11 cellular contexts compared by ENCODE assay signal in genomic region chr2:10844083-10844482, GRCh38. TPM values are rescaled to one million over a fixed set of nuclear protein-coding genes. Genes with fewer than 3 reads are reported as not detected.
DNase-seq lines count a peak whose midpoint lies in the region; ATAC-seq, FAIRE-seq and TF ChIP-seq lines count a peak whose summit lies in the region.
"Had no signal": no experiment of that assay in that cellular context is flagged by ENCODE, and none has a peak within 500 bp of the region (broad histone marks: within the 10 kb centered on the region; RNA-seq: fewer than 3 reads in every experiment).

No MANE protein-coding gene starts in this region.

- H3K9me3 ChIP-seq in endothelial cell of umbilical vein (replicated peaks; ENCODE audit: control insufficient read depth, insufficient read depth, low read length) (no peaks in the 10 kb centered on the region), lung (ENCODE audit: control insufficient read depth in 2 of 2, insufficient read depth in 1 of 2, low read length in 1 of 2) (peaks cover 0 to 23% of the 10 kb centered on the region in 2 donors)

- FAIRE-seq in endothelial cell of umbilical vein (lab: Jason Lieb, UNC): no peak

- DNase-seq in Ammon's horn (ENCODE audit: low spot score) (peak; percentile 80), NCI-H345 treated with DMSO at 0.1 percent for 48 hours (lab: John Stamatoyannopoulos, UW; ENCODE audit: unreplicated experiment) (peak; percentile 95), endothelial cell of umbilical vein (ENCODE audit: low read depth, low spot score) (peak; percentile 10), lung (ENCODE audit: low spot score) (peak; percentile 76), NCI-H524 treated with DMSO at 0.1 percent for 48 hours (lab: John Stamatoyannopoulos, UW) (no peak)
- DNase-seq in activated effector memory CD4-positive, alpha-beta T cell treated with Interleukin-2 at 50 U/mL for 16 hours: no peak
- no peak for DNase-seq in activated CD8-positive, alpha-beta memory T cell treated with anti-CD3 and anti-CD28 coated beads, Interleukin-2, amount 50 U/mL, for 48 hours
- DNase-seq: activated CD4-positive, alpha-beta T cell treated with anti-CD3 and anti-CD28 coated beads, Interleukin-2, amount 10 ng/mL, durations not matched to agents 24 days and 14 days; CD4-positive, CD25-positive, alpha-beta regulatory T cell had no signal

- H2AFZ ChIP-seq in endothelial cell of umbilical vein (ENCODE audit: low read depth, low read length): no peak overlapping the region

- intact Hi-C loops in endothelial cell of umbilical vein (cut with micrococcal nuclease): no loop called here

- no peaks in the 10 kb centered on the region for H3K79me2 ChIP-seq in endothelial cell of umbilical vein (ENCODE audit: control insufficient read depth, insufficient read depth, low read length)

- no peak overlapping the region for H3K27ac ChIP-seq in endothelial cell of umbilical vein (ENCODE audit: insufficient read depth, low read depth, low read length)
- H3K27ac ChIP-seq in lung (ENCODE audit: low read depth in 1 of 2, low read length in 1 of 2): peak overlapping the region in 1 of 2 donors; percentile 97
- H3K27ac ChIP-seq: HL-60 had no signal

- WGBS in lung, 2 donors: 27 to 52% methylated on average over 12 of the region's 12 CpGs

- H3K4me2 ChIP-seq in endothelial cell of umbilical vein (ENCODE audit: insufficient read depth, low read length): no peak overlapping the region

- no TSS peak for BruUV-seq in endothelial cell of umbilical vein (replicated peaks; lab: Mats Ljungman, UMichigan)

- no peak for TF ChIP-seq CTCF in endothelial cell of umbilical vein (IDR thresholded peaks at IDR 0.05; ENCODE audit: extremely low read depth in 1 of 2, insufficient read depth in 1 of 2, low read depth in 1 of 2, low read length in 2 of 2)
- no peak for TF ChIP-seq CTCF in lung (IDR thresholded peaks at IDR 0.05; ENCODE audit: control extremely low read depth, extremely low read depth)

- POLR2A ChIA-PET in endothelial cell of umbilical vein (lab: Charles Lee): no interaction called here

- H3K4me3 ChIP-seq in endothelial cell of umbilical vein (replicated peaks in 1 of 3; ENCODE audit: insufficient read depth in 1 of 3, low read depth in 1 of 3, low read length in 3 of 3) (no peak overlapping the region), lung (no peak overlapping the region)

- H3K9ac ChIP-seq in endothelial cell of umbilical vein (replicated peaks; ENCODE audit: extremely low read depth, insufficient read depth, low read length): no peak overlapping the region

- H3K27me3 ChIP-seq in endothelial cell of umbilical vein (ENCODE audit: control insufficient read depth in 2 of 2, insufficient read depth in 2 of 2, low read length in 2 of 2): peaks cover 0 to 1% of the 10 kb centered on the region in 2 experiments
- H3K27me3 ChIP-seq in lung (ENCODE audit: control insufficient read depth, insufficient read depth): no peaks in the 10 kb centered on the region

- no peak for TF ChIP-seq POLR2A in endothelial cell of umbilical vein (IDR thresholded peaks at IDR 0.05; ENCODE audit: low read depth, low read length)

- H3K4me1 ChIP-seq in endothelial cell of umbilical vein (ENCODE audit: control insufficient read depth, extremely low read depth, insufficient read depth, low read length): no peaks in the 10 kb centered on the region
- H3K4me1 ChIP-seq in lung (ENCODE audit: control insufficient read depth in 2 of 2, insufficient read depth in 2 of 2, low read length in 2 of 2): peaks cover 0 to 2% of the 10 kb centered on the region in 2 donors

- no peaks in the 10 kb centered on the region for H3K36me3 ChIP-seq in endothelial cell of umbilical vein (ENCODE audit: control insufficient read depth in 2 of 2, extremely low read depth in 1 of 2, insufficient read depth in 2 of 2, low read length in 2 of 2)
- no peaks in the 10 kb centered on the region for H3K36me3 ChIP-seq in lung (ENCODE audit: control insufficient read depth in 2 of 2, insufficient read depth in 2 of 2, low read length in 2 of 2)

- H3K9me1 ChIP-seq in endothelial cell of umbilical vein (replicated peaks; ENCODE audit: control insufficient read depth, extremely low read depth, insufficient read depth, low read length): no peaks in the 10 kb centered on the region

- peak; percentile 72 for ATAC-seq in lung (ENCODE audit: insufficient read depth, low FRiP score)
- no peak for ATAC-seq in HG03442 (IDR thresholded peaks at IDR 0.05; ENCODE audit: unreplicated experiment)

- dilution Hi-C loops in endothelial cell of umbilical vein (cut with MboI; ENCODE audit: extremely low pct_ligation_motif_present, low sequenced_read_pairs): no loop called here

- no peaks in the 10 kb centered on the region for H4K20me1 ChIP-seq in endothelial cell of umbilical vein (replicated peaks; ENCODE audit: control insufficient read depth, extremely low read depth, insufficient read depth, low read length)

- CTCF ChIA-PET in endothelial cell of umbilical vein (lab: Charles Lee): interaction anchor here (0.9 to 4.0 kb wide), 5 partner anchors 9 to 634 kb away, joined by 3 to 31 read pairs (median 4); a partner anchor contains a TSS

TF ChIP-seq in endothelial cell of umbilical vein, 7 proteins besides CTCF, POLR2A, EP300 and RAD21:
- no peak for TF ChIP-seq FOS (IDR thresholded peaks at IDR 0.05; ENCODE audit: borderline replicate concordance, insufficient read depth, low read length)
- no peak for TF ChIP-seq EZH2 (IDR thresholded peaks at IDR 0.05; ENCODE audit: borderline replicate concordance, low read depth, low read length, severe bottlenecking)
- TF ChIP-seq POLR2AphosphoS5 (IDR thresholded peaks at IDR 0.05; ENCODE audit: insufficient read depth, low read depth, low read length): no peak
- TF ChIP-seq JUN (IDR thresholded peaks at IDR 0.05; ENCODE audit: borderline replicate concordance, insufficient read depth, insufficient read length, low read depth): no peak
- no peak for TF ChIP-seq GATA2 (IDR thresholded peaks at IDR 0.05; ENCODE audit: insufficient read depth, insufficient read length, low read depth, low read length)

RNA-seq across cellular contexts. Expression of gene PDIA6, which starts 31.5 kb away (rescaled TPM):
- 424 and 433 TPM in 2 replicates for total RNA-seq in endothelial cell of umbilical vein
- 211 and 335 TPM in 2 replicates for polyA plus RNA-seq in endothelial cell of umbilical vein
- polyA plus RNA-seq in endothelial cell of umbilical vein (2011; cell fraction: cytosol; rRNA removed): 355 and 422 TPM in 2 replicates
- polyA plus RNA-seq in endothelial cell of umbilical vein (2011; cell fraction: nucleus; rRNA removed): 194 and 286 TPM in 2 replicates
- 421 and 422 TPM in 2 replicates for polyA plus RNA-seq in endothelial cell of umbilical vein (2012)
- 223 and 225 TPM in 2 replicates for polyA minus RNA-seq in endothelial cell of umbilical vein
- polyA minus RNA-seq in endothelial cell of umbilical vein (2011; cell fraction: cytosol; rRNA and poly(A)+ RNA removed): 78.6 TPM
- polyA minus RNA-seq in endothelial cell of umbilical vein (2011; cell fraction: nucleus; rRNA and poly(A)+ RNA removed): 41.8 and 50.2 TPM in 2 replicates
- 100 to 1,000 TPM; 129 to 249 TPM for total RNA-seq in lung
- polyA plus RNA-seq in lung: 100 to 1,000 TPM in 1 of 2 donors, 10 to 100 TPM in 1; 70.1 to 341 TPM

Comparison
In these comparisons a context has a peak if more than half of its experiments do, and no peak if none do; other contexts are left out.
1. DNase-seq: peak in Ammon's horn (single experiment), NCI-H345 treated with DMSO at 0.1 percent for 48 hours (single experiment), endothelial cell of umbilical vein (single experiment) and lung (single experiment); none in NCI-H524 treated with DMSO at 0.1 percent for 48 hours (single experiment), activated effector memory CD4-positive, alpha-beta T cell treated with Interleukin-2 at 50 U/mL for 16 hours (single experiment) and activated CD8-positive, alpha-beta memory T cell treated with anti-CD3 and anti-CD28 coated beads, Interleukin-2, amount 50 U/mL, for 48 hours (single experiment).